In the genomic region with DNA sequence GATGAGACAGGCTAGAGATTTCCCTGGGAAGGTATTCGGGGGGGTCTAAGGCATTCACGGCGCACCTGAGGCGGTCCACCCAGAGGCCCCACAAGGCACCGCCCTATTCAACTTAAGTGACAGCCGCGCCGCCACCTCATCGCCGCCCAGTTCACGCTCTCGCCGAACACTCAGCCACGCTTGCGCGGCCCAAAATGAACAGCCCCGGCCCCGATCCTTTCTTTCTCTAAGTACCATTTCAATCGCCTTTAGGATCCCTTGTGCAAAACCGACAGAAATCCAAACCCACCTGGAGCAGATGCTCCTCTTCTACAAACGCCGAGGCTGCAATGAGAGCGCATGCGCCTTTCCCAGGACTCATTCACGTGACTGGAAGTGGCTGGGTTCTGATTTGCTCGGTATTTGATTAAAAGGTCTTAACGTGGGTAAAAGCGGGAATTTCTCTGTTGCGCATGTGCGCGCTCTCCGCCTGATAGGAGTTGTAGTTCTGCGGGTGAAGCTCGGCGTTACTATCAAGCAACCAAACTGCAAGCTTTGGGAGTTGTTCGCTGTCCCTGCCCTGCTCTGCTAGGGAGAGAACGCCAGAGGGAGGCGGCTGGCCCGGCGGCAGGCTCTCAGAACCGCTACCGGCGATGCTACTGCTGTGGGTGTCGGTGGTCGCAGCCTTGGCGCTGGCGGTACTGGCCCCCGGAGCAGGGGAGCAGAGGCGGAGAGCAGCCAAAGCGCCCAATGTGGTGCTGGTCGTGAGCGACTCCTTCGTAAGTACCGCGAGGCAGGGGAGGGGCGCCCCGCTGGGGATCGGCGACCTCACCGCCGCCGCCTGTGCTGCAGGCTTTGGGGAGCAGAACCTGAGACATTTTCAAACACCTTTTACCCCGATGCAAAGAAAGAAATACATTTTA, we compare ENCODE assay signal across 8 cellular contexts. TPM values are rescaled to one million over a fixed set of nuclear protein-coding genes. Genes with fewer than 3 reads are reported as not detected.
A peak's percentile ranks its signal among the peaks of the same experiment; 100 is the strongest.
DNase-seq lines count a peak whose midpoint lies in the region; ATAC-seq and TF ChIP-seq lines count a peak whose summit lies in the region.

A gene with protein sequence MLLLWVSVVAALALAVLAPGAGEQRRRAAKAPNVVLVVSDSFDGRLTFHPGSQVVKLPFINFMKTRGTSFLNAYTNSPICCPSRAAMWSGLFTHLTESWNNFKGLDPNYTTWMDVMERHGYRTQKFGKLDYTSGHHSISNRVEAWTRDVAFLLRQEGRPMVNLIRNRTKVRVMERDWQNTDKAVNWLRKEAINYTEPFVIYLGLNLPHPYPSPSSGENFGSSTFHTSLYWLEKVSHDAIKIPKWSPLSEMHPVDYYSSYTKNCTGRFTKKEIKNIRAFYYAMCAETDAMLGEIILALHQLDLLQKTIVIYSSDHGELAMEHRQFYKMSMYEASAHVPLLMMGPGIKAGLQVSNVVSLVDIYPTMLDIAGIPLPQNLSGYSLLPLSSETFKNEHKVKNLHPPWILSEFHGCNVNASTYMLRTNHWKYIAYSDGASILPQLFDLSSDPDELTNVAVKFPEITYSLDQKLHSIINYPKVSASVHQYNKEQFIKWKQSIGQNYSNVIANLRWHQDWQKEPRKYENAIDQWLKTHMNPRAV (plus strand): TSS at position 455 of the 902 bp plus-strand sequence. CDS start 178 bp downstream, at position 633.
A gene (minus strand): TSS at position 331 of the 902 bp plus-strand sequence. CDS start 7,827 bp downstream, outside the sequence.

- H3K36me3 ChIP-seq in left lung = peaks cover 0 to 3% of the 10 kb centered on the region in 2 donors

- H3K27ac Mint-ChIP-seq in dendritic cell treated with granulocyte-macrophage colony-stimulating factor and Interleukin-4, amounts not matched to agents 40 ng/mL and 50 ng/mL, for 4 days = peak within 1 kb of the TSS; percentile 85

- H3K4me3 ChIP-seq in left lung = peak within 1 kb of the TSS; percentile 62 to 66

- no peaks in the 10 kb centered on the region for H3K27me3 Mint-ChIP-seq in dendritic cell treated with granulocyte-macrophage colony-stimulating factor and Interleukin-4, amounts not matched to agents 40 ng/mL and 50 ng/mL, for 4 days

- no peaks in the 10 kb centered on the region for H3K9me3 ChIP-seq in left lung

- no peaks in the 10 kb centered on the region for H3K27me3 ChIP-seq in left lung

- TF ChIP-seq CTCF in left lung (IDR thresholded peaks at IDR 0.05) = peak in 1 of 2 donors; percentile 31

- H3K36me3 Mint-ChIP-seq in dendritic cell treated with granulocyte-macrophage colony-stimulating factor and Interleukin-4, amounts not matched to agents 40 ng/mL and 50 ng/mL, for 4 days (ENCODE audit: low read depth) = peaks cover 30% of the 10 kb centered on the region

- DNase-seq in C1 segment of cervical spinal cord (lab: John Stamatoyannopoulos, UW) (peak; percentile 60 to 96 (median 92)), NCI-H526 treated with DMSO at 0.1 percent for 48 hours (lab: John Stamatoyannopoulos, UW) (peak; percentile 94), left lung (peak; percentile 92 to 94)
- peak; percentile 88 for DNase-seq in activated CD4-positive, alpha-beta T cell treated with anti-CD3 and anti-CD28 coated beads, Interleukin-2, amount 50 U/mL, for 1 hour
- peak; percentile 76 to 81 for DNase-seq in stimulated activated CD4-positive, alpha-beta T cell treated with anti-CD3 and anti-CD28 coated beads, Interleukin-2, amount 100 ng/mL, for 48 hours

- H3K27ac ChIP-seq in left lung = peak within 1 kb of the TSS; percentile 86 to 88

- peak; percentile 86 for ATAC-seq in GM19328 (IDR thresholded peaks at IDR 0.05; ENCODE audit: unreplicated experiment)
- ATAC-seq in HG03520 (IDR thresholded peaks at IDR 0.05; ENCODE audit: unreplicated experiment) = peak; percentile 87
- peak; percentile 93 for ATAC-seq in left lung

- peak within 1 kb of the TSS; percentile 83 for H3K4me3 Mint-ChIP-seq in dendritic cell treated with granulocyte-macrophage colony-stimulating factor and Interleukin-4, amounts not matched to agents 40 ng/mL and 50 ng/mL, for 4 days

- peaks cover 7 to 53% of the 10 kb centered on the region in 2 donors for H3K4me1 ChIP-seq in left lung

- intact Hi-C loops in dendritic cell treated with granulocyte-macrophage colony-stimulating factor and Interleukin-4, amounts not matched to agents 40 ng/mL and 50 ng/mL, for 4 days (cut with micrococcal nuclease) = loop anchor here (5.0 to 10.0 kb wide), 3 partner anchors 67 to 1630 kb away; a partner anchor contains a TSS
- intact Hi-C loops in left lung (cut with DNase I) = no loop called here

- H3K9me3 Mint-ChIP-seq in dendritic cell treated with granulocyte-macrophage colony-stimulating factor and Interleukin-4, amounts not matched to agents 40 ng/mL and 50 ng/mL, for 4 days = no peaks in the 10 kb centered on the region

- H3K4me1 Mint-ChIP-seq in dendritic cell treated with granulocyte-macrophage colony-stimulating factor and Interleukin-4, amounts not matched to agents 40 ng/mL and 50 ng/mL, for 4 days (ENCODE audit: low read depth) = peaks cover 23% of the 10 kb centered on the region

RNA-seq across cellular contexts. Expression of the first gene that starts in this region (rescaled TPM):
- total RNA-seq in left lung = 1 to 10 TPM; 5.0 to 5.8 TPM

RNA-seq across cellular contexts. Expression of the second gene that starts in this region (rescaled TPM):
- 10 to 100 TPM; 74.9 to 82.4 TPM for total RNA-seq in left lung

Comparison
In these comparisons a context has a peak if more than half of its experiments do, and no peak if none do; other contexts are left out.
1. Peak in every context shown above with its lines: DNase-seq, ATAC-seq, H3K4me3 ChIP-seq and H3K27ac ChIP-seq.